Comparison of ENCODE assay signal across 12 cellular contexts in the genomic region with DNA sequence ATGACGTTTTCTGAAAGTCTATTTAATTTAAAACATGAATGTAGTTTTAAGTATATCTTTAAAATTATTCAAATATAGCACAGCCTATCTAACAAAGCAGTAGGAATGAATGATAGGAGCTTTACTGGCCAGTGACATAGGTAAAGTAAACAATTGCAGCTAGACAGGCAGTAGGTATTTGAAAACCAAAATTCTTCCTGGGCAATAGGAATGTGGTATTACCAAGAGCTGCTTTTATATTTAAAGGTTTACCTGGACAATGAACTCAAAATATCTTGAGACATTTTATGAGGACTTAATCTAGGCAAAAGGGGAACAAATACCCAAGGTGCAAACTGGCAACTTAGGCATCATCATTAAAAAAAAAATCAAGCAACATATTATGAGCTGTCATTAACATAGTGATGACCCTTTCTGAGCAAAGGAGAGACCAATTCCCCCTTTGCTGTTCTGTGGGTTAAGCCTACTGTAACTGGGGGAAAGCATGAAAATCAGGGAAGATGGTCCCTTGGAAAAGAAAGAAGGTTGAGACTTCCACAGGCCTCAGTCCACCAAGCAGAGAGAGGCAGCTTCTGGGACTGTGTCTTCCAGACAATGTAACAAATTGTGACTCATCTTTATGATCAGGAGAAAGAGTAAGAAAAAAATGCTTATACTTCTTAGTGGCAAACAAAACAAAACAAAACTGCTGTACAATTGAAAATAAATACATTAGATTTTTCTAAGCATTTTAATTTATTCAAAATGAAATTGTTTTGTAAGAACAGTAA. TPM values are rescaled to one million over a fixed set of nuclear protein-coding genes. Genes with fewer than 3 reads are reported as not detected.
DNase-seq lines count a peak whose midpoint lies in the region; ATAC-seq and TF ChIP-seq lines count a peak whose summit lies in the region.
"Had no signal": no experiment of that assay in that cellular context is flagged by ENCODE, and none has a peak within 500 bp of the region (broad histone marks: within the 10 kb centered on the region; RNA-seq: fewer than 3 reads in every experiment).

No MANE protein-coding gene starts in this region.

- no peak overlapping the region for H3K4ac ChIP-seq in IMR-90 (ENCODE audit: low read depth, low read length)

- H3K9ac ChIP-seq in IMR-90 (ENCODE audit: low read depth, low read length), result no peak overlapping the region

- no peak overlapping the region for H4K8ac ChIP-seq in IMR-90 (ENCODE audit: low read depth in 2 of 2, low read length in 2 of 2)

- H4K5ac ChIP-seq in IMR-90 (ENCODE audit: low read depth, low read length), result no peak overlapping the region

- peaks cover 6% of the 10 kb centered on the region; the same call in 1 of the 2 replicates for H4K20me1 ChIP-seq in IMR-90 (ENCODE audit: insufficient read depth, low read length)

- H2AFZ ChIP-seq in IMR-90 (replicated peaks; ENCODE audit: low read length, poor library complexity), result no peak overlapping the region

- H2BK5ac ChIP-seq in IMR-90 (ENCODE audit: low read depth, low read length, poor library complexity, severe bottlenecking), result no peak overlapping the region

- DNase-seq in EH (ENCODE audit: low read depth), result peak; percentile 60
- DNase-seq in IMR-90, result peak; percentile 42
- no peak for DNase-seq in WERI-Rb-1
- DNase-seq in foreskin keratinocyte, result peak in 1 of 2 donors; percentile 18
- DNase-seq in GM03348 (ENCODE audit: low spot score), result no peak
- no peak for DNase-seq in Kasumi-1 (lab: John Stamatoyannopoulos, UW)
- DNase-seq: H7, NCI-H1436, NCI-H2029, NCI-H510A, SHP77 treated with DMSO at 0.1 percent for 48 hours had no signal

- no peak overlapping the region for H2BK20ac ChIP-seq in IMR-90 (ENCODE audit: low read depth, low read length)

- intact Hi-C loops in IMR-90 (cut with micrococcal nuclease), result loop anchor here (5.0 to 10.0 kb wide), 2 partner anchors 225 to 518 kb away; no protein-coding TSS in a partner anchor

- H2AK5ac ChIP-seq in IMR-90 (ENCODE audit: low read depth, low read length), result no peak overlapping the region

- no peak overlapping the region for H3K18ac ChIP-seq in IMR-90 (ENCODE audit: low read depth, low read length)

- CTCF ChIA-PET in IMR-90 (lab: Yijun Ruan, JAX), result interaction anchor here (0.6 to 0.9 kb wide), 3 partner anchors 11 to 281 kb away, joined by 4 to 6 read pairs (median 4); no protein-coding TSS in a partner anchor

- 0 out of 2 replicates have a peak overlapping the region, but pooled peaks have one; percentile 25 for H3K14ac ChIP-seq in IMR-90 (replicated peaks; ENCODE audit: low read depth, low read length)

- H3K9me3 ChIP-seq in IMR-90 (ENCODE audit: control insufficient read depth, insufficient read depth, low read length) (no peaks in the 10 kb centered on the region), WERI-Rb-1 (ENCODE audit: severe bottlenecking) (no peaks in the 10 kb centered on the region)

- H3K36me3 ChIP-seq in IMR-90 (ENCODE audit: control insufficient read depth, insufficient read depth, low read length), result no peaks in the 10 kb centered on the region
- peaks cover 29% of the 10 kb centered on the region for H3K36me3 ChIP-seq in WERI-Rb-1

- POLR2A ChIA-PET in IMR-90 (lab: Charles Lee; ENCODE audit: unreplicated experiment), result no interaction called here

- H3K4me1 ChIP-seq in IMR-90 (ENCODE audit: control insufficient read depth, insufficient read depth, low read length), result peaks cover 4% of the 10 kb centered on the region
- no peaks in the 10 kb centered on the region for H3K4me1 ChIP-seq in foreskin keratinocyte

- H3K4me3 ChIP-seq in IMR-90 (ENCODE audit: insufficient read depth, low read depth, low read length) (no peak overlapping the region), WERI-Rb-1 (ENCODE audit: low read depth, low read length) (no peak overlapping the region)

- dilution Hi-C loops in IMR-90 (cut with HindIII; ENCODE audit: low sequenced_read_pairs, unreplicated experiment), result no loop called here

- no peak overlapping the region for H3K23ac ChIP-seq in IMR-90 (ENCODE audit: low read depth, low read length)

- no peak overlapping the region for H2BK120ac ChIP-seq in IMR-90 (ENCODE audit: low read depth, low read length)

- no peak for TF ChIP-seq RAD21 in IMR-90 (IDR thresholded peaks at IDR 0.05; ENCODE audit: low read length)

- H3K27ac ChIP-seq in IMR-90 (ENCODE audit: insufficient read depth, low read length), result no peak overlapping the region
- peak overlapping the region; percentile 26; the same call in 1 of the 2 replicates for H3K27ac ChIP-seq in WERI-Rb-1
- no peak overlapping the region for H3K27ac ChIP-seq in foreskin keratinocyte

- no peak for TF ChIP-seq POLR2A in IMR-90 (IDR thresholded peaks at IDR 0.05; ENCODE audit: low read depth, low read length)

- H3K27me3 ChIP-seq in IMR-90 (ENCODE audit: control insufficient read depth, insufficient read depth, low read length) (peaks cover 7% of the 10 kb centered on the region), WERI-Rb-1 (ENCODE audit: insufficient read depth, low read depth, severe bottlenecking) (no peaks in the 10 kb centered on the region), foreskin keratinocyte (peaks cover 37% of the 10 kb centered on the region)

- no peak overlapping the region for H2BK15ac ChIP-seq in IMR-90 (ENCODE audit: low read depth, low read length)

- peak; percentile 28; the same call in 1 of the 2 replicates for ATAC-seq in IMR-90 (ENCODE audit: low read depth)
- ATAC-seq in foreskin keratinocyte, result peak; percentile 28
- ATAC-seq in HG02759 (IDR thresholded peaks at IDR 0.05; ENCODE audit: unreplicated experiment), result no peak

- no peak for TF ChIP-seq CTCF in IMR-90 (conservative IDR thresholded peaks at IDR 0.05; ENCODE audit: low read depth, low read length)
- no peak for TF ChIP-seq CTCF in WERI-Rb-1 (IDR thresholded peaks at IDR 0.05; ENCODE audit: low read depth, low read length)
- no peak for TF ChIP-seq CTCF in foreskin keratinocyte (conservative IDR thresholded peaks at IDR 0.05)

- no peak overlapping the region for H3K4me2 ChIP-seq in IMR-90 (ENCODE audit: low read depth, low read length)

- H4K91ac ChIP-seq in IMR-90 (ENCODE audit: insufficient read depth, low read depth, low read length), result no peak overlapping the region

- H3K9me1 ChIP-seq in IMR-90 (ENCODE audit: insufficient read depth, low read length), result no peaks in the 10 kb centered on the region; the same call in 1 of the 2 replicates

- H3K56ac ChIP-seq in IMR-90 (ENCODE audit: extremely low read depth, insufficient read depth, low read length), result no peak overlapping the region

- BruUV-seq in IMR-90 (replicated peaks; lab: Mats Ljungman, UMichigan), result no TSS peak

- WGBS in IMR-90 (ENCODE audit: extremely low coverage in 2 of 2, insufficient read length in 1 of 2), 2 experiments, result no CpG with 5 or more reads among the region's 1 CpG

- H3K79me1 ChIP-seq in IMR-90 (ENCODE audit: low read depth in 1 of 2, low read length in 2 of 2), result no peaks in the 10 kb centered on the region

- in situ Hi-C loops in IMR-90 (cut with MboI; ENCODE audit: low sequenced_read_pairs), result no loop called here

- no peak overlapping the region for H2AK9ac ChIP-seq in IMR-90 (replicated peaks; ENCODE audit: low read depth, low read length, poor library complexity)

TF ChIP-seq in IMR-90, 13 proteins besides CTCF, POLR2A, EP300 and RAD21:
- TF ChIP-seq SMC3 (IDR thresholded peaks at IDR 0.05; ENCODE audit: low read depth, low read length) (no peak), RCOR1 (IDR thresholded peaks at IDR 0.05; ENCODE audit: insufficient replicate concordance, low read length) (no peak), FOS (IDR thresholded peaks at IDR 0.05; ENCODE audit: low read depth, low read length) (no peak)

RNA-seq across cellular contexts. Expression of a gene that starts 12.9 kb away (rescaled TPM):
- 1.1 and 1.3 TPM in 2 replicates for total RNA-seq in IMR-90 (2012; rRNA removed)
- 2.5 and 3.6 TPM in 2 replicates for polyA plus RNA-seq in IMR-90 (2012; rRNA removed)
- 2.0 and 3.7 TPM in 2 replicates for polyA plus RNA-seq in IMR-90 (2012; cell fraction: cytosol; rRNA removed)
- 17.3 and 24.8 TPM in 2 replicates for polyA plus RNA-seq in IMR-90 (2012; cell fraction: nucleus; rRNA removed; ENCODE audit: low replicate concordance)
- 0.27 and 1.6 TPM in 2 replicates for total RNA-seq in foreskin keratinocyte
- 0.27 and 1.8 TPM in 2 replicates for polyA plus RNA-seq in foreskin keratinocyte
- total RNA-seq: H7 had no signal

RNA-seq across cellular contexts. Expression of a gene that starts 38.2 kb away (rescaled TPM):
- total RNA-seq in IMR-90 (2012; rRNA removed) (159 and 172 TPM in 2 replicates), foreskin keratinocyte (116 and 129 TPM in 2 replicates)
- polyA plus RNA-seq in IMR-90 (2012; rRNA removed) (115 and 116 TPM in 2 replicates), foreskin keratinocyte (108 and 133 TPM in 2 replicates)
- polyA plus RNA-seq in IMR-90 (2012; cell fraction: cytosol; rRNA removed), result 45.8 and 62.6 TPM in 2 replicates
- polyA plus RNA-seq in IMR-90 (2012; cell fraction: nucleus; rRNA removed; ENCODE audit: low replicate concordance), result 22.3 and 88.0 TPM in 2 replicates

Comparison
In these comparisons a context has a peak if more than half of its experiments do, and no peak if none do; other contexts are left out.
1. DNase-seq: peak in EH (single experiment) and IMR-90 (single experiment); none in WERI-Rb-1 (single experiment), GM03348 (single experiment) and Kasumi-1 (0 of 2).